14 cellular contexts compared by ENCODE assay signal in the genomic region with DNA sequence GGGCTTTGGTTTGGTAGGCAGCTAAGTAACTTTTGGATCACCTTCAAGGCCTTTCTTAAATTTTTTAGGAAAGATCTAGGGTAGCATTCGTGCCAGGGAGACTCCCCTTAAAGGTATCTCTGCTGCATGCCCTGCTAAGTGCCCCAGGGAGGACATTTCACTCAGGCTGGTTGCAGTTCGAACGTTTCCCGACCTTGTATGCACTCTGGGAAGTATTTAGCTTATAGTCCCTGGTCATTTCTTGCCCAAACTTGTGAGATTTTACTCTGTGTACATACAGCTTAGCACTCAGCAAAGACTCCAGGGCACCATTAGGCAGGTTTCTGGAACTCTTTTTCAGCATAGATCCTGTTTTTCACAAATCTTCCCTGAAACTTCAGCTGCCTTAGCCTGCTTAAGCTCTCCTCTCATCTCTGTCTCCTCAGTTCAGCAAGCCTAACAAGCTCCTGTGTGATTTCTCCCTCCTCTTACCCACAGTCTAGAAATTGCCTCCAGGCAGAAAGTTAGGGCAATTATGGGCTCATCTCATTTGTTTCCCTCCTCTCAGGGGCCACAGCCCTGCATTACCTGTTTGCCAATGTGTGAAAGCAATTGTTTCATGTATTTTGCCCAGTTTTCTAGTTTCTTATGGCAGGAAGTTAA.
DNase-seq lines count a peak whose midpoint lies in the region; ATAC-seq, FAIRE-seq and TF ChIP-seq lines count a peak whose summit lies in the region.
"Had no signal": no experiment of that assay in that cellular context is flagged by ENCODE, and none has a peak within 500 bp of the region (broad histone marks: within the 10 kb centered on the region; RNA-seq: fewer than 3 reads in every experiment).

No MANE protein-coding gene starts in this region.

- no peaks in the 10 kb centered on the region for H3K79me2 ChIP-seq in keratinocyte (ENCODE audit: control insufficient read depth, insufficient read depth, low read length)

- no peaks in the 10 kb centered on the region for H3K9me3 ChIP-seq in keratinocyte (ENCODE audit: control insufficient read depth, low read depth, low read length)
- H3K9me3 ChIP-seq: SJCRH30 had no signal

- no peak for ATAC-seq in WTC11
- ATAC-seq in esophagus mucosa = peak; percentile 74
- no peak for ATAC-seq in GM21529 (IDR thresholded peaks at IDR 0.05; ENCODE audit: unreplicated experiment)
- ATAC-seq: left colon had no signal

- H3K36me3 ChIP-seq in keratinocyte (ENCODE audit: control insufficient read depth in 2 of 2, extremely low read depth in 1 of 2, insufficient read depth in 2 of 2, low read length in 2 of 2) = no peaks in the 10 kb centered on the region
- H3K36me3 ChIP-seq: SJCRH30 had no signal

- H3K4me3 ChIP-seq in keratinocyte (ENCODE audit: control insufficient read depth in 2 of 3, extremely low read depth in 1 of 3, insufficient read depth in 2 of 3, low read depth in 1 of 3, low read length in 3 of 3) = no peak overlapping the region
- H3K4me3 ChIP-seq: SJCRH30 had no signal

- H3K27me3 Mint-ChIP-seq in WTC11 (ENCODE audit: low read depth) (no peaks in the 10 kb centered on the region), type B pancreatic cell (no peaks in the 10 kb centered on the region)
- H3K27me3 Mint-ChIP-seq: activated CD4-positive, alpha-beta T cell treated with anti-CD3 and anti-CD28 coated beads, Interleukin-2, amount 10 ng/mL, durations not matched to agents 7 days and 5 days had no signal

- no peaks in the 10 kb centered on the region for H3K9me1 ChIP-seq in keratinocyte (ENCODE audit: control insufficient read depth, extremely low read depth, insufficient read depth, low read length)

- dilution Hi-C loops in keratinocyte (cut with MboI; ENCODE audit: extremely low pct_ligation_motif_present, low sequenced_read_pairs) = no loop called here

- no peaks in the 10 kb centered on the region for H3K27me3 ChIP-seq in keratinocyte (ENCODE audit: control insufficient read depth, extremely low read depth, insufficient read depth, low read length)
- H3K27me3 ChIP-seq: SJCRH30 had no signal

- TF ChIP-seq CTCF in WTC11 (IDR thresholded peaks at IDR 0.05) (no peak), keratinocyte (optimal IDR thresholded peaks at IDR 0.05 in 1 of 3, IDR thresholded peaks at IDR 0.05 in 1 of 3, conservative IDR thresholded peaks at IDR 0.05 in 1 of 3; ENCODE audit: extremely low read depth in 1 of 3, insufficient read depth in 2 of 3, low read length in 3 of 3) (no peak), type B pancreatic cell (conservative IDR thresholded peaks at IDR 0.05) (no peak), D721Med (IDR thresholded peaks at IDR 0.05; ENCODE audit: insufficient read depth, missing control alignments) (no peak)

- H3K9ac ChIP-seq in keratinocyte (ENCODE audit: control insufficient read depth, extremely low read depth, insufficient read depth, low read length) = no peak overlapping the region
- H3K9ac ChIP-seq: KMS-11 had no signal

- peak overlapping the region; percentile 60 for H3K4me2 ChIP-seq in keratinocyte (ENCODE audit: control insufficient read depth, extremely low read depth, insufficient read depth, low read depth, low read length)
- H3K4me2 ChIP-seq: KMS-11 had no signal

- H2AFZ ChIP-seq in keratinocyte (ENCODE audit: control insufficient read depth, low read length) = peak overlapping the region; percentile 31

- CTCF ChIA-PET in WTC11 (lab: Charles Lee) = no interaction called here

- no peaks in the 10 kb centered on the region for H4K20me1 ChIP-seq in keratinocyte (ENCODE audit: control insufficient read depth, extremely low read depth, insufficient read depth, low read length)

- POLR2A ChIA-PET in WTC11 (lab: Charles Lee) = no interaction called here

- peak overlapping the region; percentile 27; the same call in 1 of the 2 replicates for H3K27ac Mint-ChIP-seq in WTC11
- H3K27ac Mint-ChIP-seq in type B pancreatic cell = peak overlapping the region; percentile 4
- H3K27ac Mint-ChIP-seq: activated CD4-positive, alpha-beta T cell treated with anti-CD3 and anti-CD28 coated beads, Interleukin-2, amount 10 ng/mL, durations not matched to agents 7 days and 5 days had no signal

- FAIRE-seq in keratinocyte (lab: Jason Lieb, UNC) = peak; percentile 53
- FAIRE-seq in D721Med (lab: Jason Lieb, UNC) = no peak

- no peak for DNase-seq in WTC11 (ENCODE audit: low spot score)
- no peak for DNase-seq in keratinocyte (ENCODE audit: low read depth, low spot score)
- DNase-seq in type B pancreatic cell (ENCODE audit: extremely low spot score, unreplicated experiment) = no peak
- DNase-seq in NCI-H1048 (lab: John Stamatoyannopoulos, UW) = no peak
- no peak for DNase-seq in D721Med (ENCODE audit: insufficient read length, low spot score)
- DNase-seq: activated CD4-positive, alpha-beta T cell treated with anti-CD3 and anti-CD28 coated beads, Interleukin-2, amount 10 ng/mL, durations not matched to agents 7 days and 5 days; activated CD8-positive, alpha-beta memory T cell treated with anti-CD3 and anti-CD28 coated beads, Interleukin-2, amount 50 U/mL, for 4 hours; left colon; NCI-H526 treated with DMSO at 0.1 percent for 48 hours; OCI-M1; SJCRH30 had no signal

- H3K4me1 Mint-ChIP-seq in WTC11 (no peaks in the 10 kb centered on the region), type B pancreatic cell (ENCODE audit: unreplicated experiment) (peaks cover 17% of the 10 kb centered on the region)
- H3K4me1 Mint-ChIP-seq: activated CD4-positive, alpha-beta T cell treated with anti-CD3 and anti-CD28 coated beads, Interleukin-2, amount 10 ng/mL, durations not matched to agents 7 days and 5 days had no signal

- no peak overlapping the region for H3K27ac ChIP-seq in keratinocyte (ENCODE audit: control insufficient read depth, insufficient read depth, low read length)
- H3K27ac ChIP-seq: KMS-11, SJCRH30 had no signal

- H3K36me3 Mint-ChIP-seq in WTC11 (no peaks in the 10 kb centered on the region), type B pancreatic cell (peaks cover 2% of the 10 kb centered on the region)

- peaks cover 11% of the 10 kb centered on the region for H3K4me1 ChIP-seq in keratinocyte (ENCODE audit: control insufficient read depth, extremely low read depth, insufficient read depth, low read length)
- H3K4me1 ChIP-seq: SJCRH30 had no signal

- H3K9me3 Mint-ChIP-seq in WTC11 = no peaks in the 10 kb centered on the region
- H3K9me3 Mint-ChIP-seq in type B pancreatic cell = no peaks in the 10 kb centered on the region
- H3K9me3 Mint-ChIP-seq: activated CD4-positive, alpha-beta T cell treated with anti-CD3 and anti-CD28 coated beads, Interleukin-2, amount 10 ng/mL, durations not matched to agents 7 days and 5 days had no signal

- H3K4me3 Mint-ChIP-seq in WTC11 (no peak overlapping the region), type B pancreatic cell (peak overlapping the region; percentile 47)
- H3K4me3 Mint-ChIP-seq: activated CD4-positive, alpha-beta T cell treated with anti-CD3 and anti-CD28 coated beads, Interleukin-2, amount 10 ng/mL, durations not matched to agents 7 days and 5 days had no signal

TF ChIP-seq in WTC11, 78 proteins besides CTCF, POLR2A, EP300 and RAD21:
- TF ChIP-seq GABPB1 (CRISPR knock-in tag; IDR thresholded peaks at IDR 0.05) (no peak), TP53 (CRISPR knock-in tag; IDR thresholded peaks at IDR 0.05) (no peak), JAZF1 (CRISPR knock-in tag; IDR thresholded peaks at IDR 0.05) (no peak), ZNF121 (CRISPR knock-in tag; IDR thresholded peaks at IDR 0.05) (no peak)
- TF ChIP-seq, protein P1, sequence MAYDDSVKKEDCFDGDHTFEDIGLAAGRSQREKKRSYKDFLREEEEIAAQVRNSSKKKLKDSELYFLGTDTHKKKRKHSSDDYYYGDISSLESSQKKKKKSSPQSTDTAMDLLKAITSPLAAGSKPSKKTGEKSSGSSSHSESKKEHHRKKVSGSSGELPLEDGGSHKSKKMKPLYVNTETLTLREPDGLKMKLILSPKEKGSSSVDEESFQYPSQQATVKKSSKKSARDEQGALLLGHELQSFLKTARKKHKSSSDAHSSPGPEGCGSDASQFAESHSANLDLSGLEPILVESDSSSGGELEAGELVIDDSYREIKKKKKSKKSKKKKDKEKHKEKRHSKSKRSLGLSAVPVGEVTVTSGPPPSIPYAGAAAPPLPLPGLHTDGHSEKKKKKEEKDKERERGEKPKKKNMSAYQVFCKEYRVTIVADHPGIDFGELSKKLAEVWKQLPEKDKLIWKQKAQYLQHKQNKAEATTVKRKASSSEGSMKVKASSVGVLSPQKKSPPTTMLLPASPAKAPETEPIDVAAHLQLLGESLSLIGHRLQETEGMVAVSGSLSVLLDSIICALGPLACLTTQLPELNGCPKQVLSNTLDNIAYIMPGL (CRISPR knock-in tag; IDR thresholded peaks at IDR 0.05) = no peak
- TF ChIP-seq, protein P2, sequence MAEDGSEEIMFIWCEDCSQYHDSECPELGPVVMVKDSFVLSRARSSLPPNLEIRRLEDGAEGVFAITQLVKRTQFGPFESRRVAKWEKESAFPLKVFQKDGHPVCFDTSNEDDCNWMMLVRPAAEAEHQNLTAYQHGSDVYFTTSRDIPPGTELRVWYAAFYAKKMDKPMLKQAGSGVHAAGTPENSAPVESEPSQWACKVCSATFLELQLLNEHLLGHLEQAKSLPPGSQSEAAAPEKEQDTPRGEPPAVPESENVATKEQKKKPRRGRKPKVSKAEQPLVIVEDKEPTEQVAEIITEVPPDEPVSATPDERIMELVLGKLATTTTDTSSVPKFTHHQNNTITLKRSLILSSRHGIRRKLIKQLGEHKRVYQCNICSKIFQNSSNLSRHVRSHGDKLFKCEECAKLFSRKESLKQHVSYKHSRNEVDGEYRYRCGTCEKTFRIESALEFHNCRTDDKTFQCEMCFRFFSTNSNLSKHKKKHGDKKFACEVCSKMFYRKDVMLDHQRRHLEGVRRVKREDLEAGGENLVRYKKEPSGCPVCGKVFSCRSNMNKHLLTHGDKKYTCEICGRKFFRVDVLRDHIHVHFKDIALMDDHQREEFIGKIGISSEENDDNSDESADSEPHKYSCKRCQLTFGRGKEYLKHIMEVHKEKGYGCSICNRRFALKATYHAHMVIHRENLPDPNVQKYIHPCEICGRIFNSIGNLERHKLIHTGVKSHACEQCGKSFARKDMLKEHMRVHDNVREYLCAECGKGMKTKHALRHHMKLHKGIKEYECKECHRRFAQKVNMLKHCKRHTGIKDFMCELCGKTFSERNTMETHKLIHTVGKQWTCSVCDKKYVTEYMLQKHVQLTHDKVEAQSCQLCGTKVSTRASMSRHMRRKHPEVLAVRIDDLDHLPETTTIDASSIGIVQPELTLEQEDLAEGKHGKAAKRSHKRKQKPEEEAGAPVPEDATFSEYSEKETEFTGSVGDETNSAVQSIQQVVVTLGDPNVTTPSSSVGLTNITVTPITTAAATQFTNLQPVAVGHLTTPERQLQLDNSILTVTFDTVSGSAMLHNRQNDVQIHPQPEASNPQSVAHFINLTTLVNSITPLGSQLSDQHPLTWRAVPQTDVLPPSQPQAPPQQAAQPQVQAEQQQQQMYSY (CRISPR knock-in tag; IDR thresholded peaks at IDR 0.05) = no peak
